ENCODE assay signal across 17 cellular contexts in the genomic region with DNA sequence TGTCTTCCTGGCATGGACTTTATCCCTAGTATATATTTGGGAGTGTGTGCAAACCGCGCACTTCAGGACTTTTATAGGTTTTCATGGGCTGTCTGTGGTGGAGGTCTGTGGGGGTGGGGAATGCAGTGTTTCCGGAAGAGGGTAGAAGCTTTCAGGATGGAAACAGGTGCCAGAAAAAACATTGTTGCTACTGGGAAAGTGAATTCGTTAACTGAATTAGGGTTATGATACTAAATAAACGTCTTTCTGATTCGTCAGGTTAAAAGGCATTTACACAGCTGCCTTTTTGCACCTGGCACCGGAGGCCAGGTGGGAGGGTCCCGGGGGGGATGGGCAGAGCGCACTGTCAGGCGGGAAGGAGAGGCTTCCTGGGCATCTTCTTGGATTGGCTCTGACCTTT.
DNase-seq lines count a peak whose midpoint lies in the region; ATAC-seq and TF ChIP-seq lines count a peak whose summit lies in the region.
"Had no signal": no experiment of that assay in that cellular context is flagged by ENCODE, and none has a peak within 500 bp of the region (broad histone marks: within the 10 kb centered on the region; RNA-seq: fewer than 3 reads in every experiment).

No MANE protein-coding gene starts in this region.

- ATAC-seq in gastroesophageal sphincter, result no peak
- ATAC-seq: GM12878 had no signal

- no peaks in the 10 kb centered on the region for H3K79me2 ChIP-seq in neural progenitor cell (ENCODE audit: low read depth)

- H3K27me3 Mint-ChIP-seq in neural progenitor cell (ENCODE audit: insufficient read depth, low read depth), result peaks cover 8% of the 10 kb centered on the region
- H3K27me3 Mint-ChIP-seq: activated naive CD8-positive, alpha-beta T cell; naive B cell had no signal

- no peaks in the 10 kb centered on the region for H3K9me3 Mint-ChIP-seq in neural progenitor cell

- H3K9me3 ChIP-seq in HEK293 (ENCODE audit: control insufficient read depth, insufficient read depth, low read depth, low read length) (no peaks in the 10 kb centered on the region), neural progenitor cell (ENCODE audit: low read depth) (no peaks in the 10 kb centered on the region), gastroesophageal sphincter (no peaks in the 10 kb centered on the region)
- H3K9me3 ChIP-seq: Caco-2 had no signal

- WGBS in gastroesophageal sphincter (ENCODE audit: low coverage in 1 of 2), 2 donors, result 71 to 79% methylated on average over 7 to 10 of the region's 10 CpGs

- no peak overlapping the region for H3K4me3 ChIP-seq in HEK293 (ENCODE audit: low read depth, low read length)
- H3K4me3 ChIP-seq in neural progenitor cell, result no peak overlapping the region
- H3K4me3 ChIP-seq in gastroesophageal sphincter, result no peak overlapping the region
- H3K4me3 ChIP-seq: GM12878, lung had no signal

- no peak overlapping the region for H3K4me2 ChIP-seq in neural progenitor cell

- no peak overlapping the region for H3K4me3 Mint-ChIP-seq in neural progenitor cell
- H3K4me3 Mint-ChIP-seq: activated naive CD8-positive, alpha-beta T cell; naive B cell had no signal

- TF ChIP-seq CTCF in HEK293 (tag by site-specific recombination; IDR thresholded peaks at IDR 0.05) (no peak), neural progenitor cell (IDR thresholded peaks at IDR 0.05) (no peak), gastroesophageal sphincter (IDR thresholded peaks at IDR 0.05) (no peak)

- peaks cover 14% of the 10 kb centered on the region for H3K4me1 ChIP-seq in HEK293 (ENCODE audit: control insufficient read depth, insufficient read depth, low read length)
- H3K4me1 ChIP-seq in neural progenitor cell, result no peaks in the 10 kb centered on the region
- H3K4me1 ChIP-seq in gastroesophageal sphincter, result peaks cover 0 to 5% (median 0%) of the 10 kb centered on the region in 3 donors
- H3K4me1 ChIP-seq: Caco-2 had no signal

- peaks cover 2% of the 10 kb centered on the region for H3K4me1 Mint-ChIP-seq in neural progenitor cell

- H3F3A ChIP-seq in neural progenitor cell (ENCODE audit: low read depth), result no peaks in the 10 kb centered on the region

- no peak for TF ChIP-seq EP300 in gastroesophageal sphincter (IDR thresholded peaks at IDR 0.05)

- H3K36me3 Mint-ChIP-seq in neural progenitor cell, result peaks cover 1% of the 10 kb centered on the region
- H3K36me3 Mint-ChIP-seq: naive B cell had no signal

- H3K27ac ChIP-seq in HEK293 (ENCODE audit: extremely low read depth, low read depth, low read length), result peak overlapping the region; percentile 42
- H3K27ac ChIP-seq in neural progenitor cell, result no peak overlapping the region
- no peak overlapping the region for H3K27ac ChIP-seq in gastroesophageal sphincter

- DNase-seq in NCI-H187 treated with DMSO at 0.1 percent for 48 hours (lab: John Stamatoyannopoulos, UW), result peak; percentile 88
- DNase-seq in NCI-H748 (lab: John Stamatoyannopoulos, UW; ENCODE audit: unreplicated experiment), result peak; percentile 97
- DNase-seq in neural progenitor cell (ENCODE audit: low spot score), result no peak
- no peak for DNase-seq in GF-D8 (lab: John Stamatoyannopoulos, UW)
- DNase-seq in pons (ENCODE audit: low spot score), result no peak
- no peak for DNase-seq in stimulated activated CD4-positive, alpha-beta T cell treated with anti-CD3 and anti-CD28 coated beads, Interleukin-12 subunit alpha, Interleukin-12 subunit beta, amount 100 ng/mL, for 4 hours
- DNase-seq: activated T-cell treated with anti-CD3 and anti-CD28 coated beads for 4 hours; Caco-2; Kasumi-1; naive B cell; posterior cingulate gyrus; stimulated activated CD4-positive, alpha-beta T cell treated with anti-CD3 and anti-CD28 coated beads, Interleukin-4, amount 100 ng/mL, for 1 hour had no signal

- CTCF ChIA-PET in HEK293 (lab: Yijun Ruan, JAX), result no interaction called here

- no peak overlapping the region for H3K9ac ChIP-seq in neural progenitor cell

- H4K20me1 ChIP-seq in neural progenitor cell (ENCODE audit: low read depth), result no peaks in the 10 kb centered on the region

- H3K27me3 ChIP-seq in neural progenitor cell, result no peaks in the 10 kb centered on the region
- H3K27me3 ChIP-seq in gastroesophageal sphincter, result no peaks in the 10 kb centered on the region

- no peak for TF ChIP-seq POLR2A in gastroesophageal sphincter (IDR thresholded peaks at IDR 0.05)

- H3K36me3 ChIP-seq in HEK293 (ENCODE audit: control insufficient read depth in 2 of 2, insufficient read depth in 1 of 2, low read length in 2 of 2), result no peaks in the 10 kb centered on the region
- H3K36me3 ChIP-seq in neural progenitor cell, result no peaks in the 10 kb centered on the region
- H3K36me3 ChIP-seq in gastroesophageal sphincter, result peaks cover 0 to 20% of the 10 kb centered on the region in 2 donors

- H3K27ac Mint-ChIP-seq in neural progenitor cell, result peak overlapping the region; percentile 75
- H3K27ac Mint-ChIP-seq: activated naive CD8-positive, alpha-beta T cell had no signal

- POLR2A ChIA-PET in HEK293 (lab: Yijun Ruan, JAX), result no interaction called here

- H2AFZ ChIP-seq in neural progenitor cell (replicated peaks), result no peak overlapping the region

TF ChIP-seq in HEK293, 187 proteins besides CTCF, POLR2A, EP300 and RAD21 (continues in another document):
- TF ChIP-seq ZNF26 (tag by site-specific recombination; IDR thresholded peaks at IDR 0.05), result no peak
- TF ChIP-seq, protein P1, sequence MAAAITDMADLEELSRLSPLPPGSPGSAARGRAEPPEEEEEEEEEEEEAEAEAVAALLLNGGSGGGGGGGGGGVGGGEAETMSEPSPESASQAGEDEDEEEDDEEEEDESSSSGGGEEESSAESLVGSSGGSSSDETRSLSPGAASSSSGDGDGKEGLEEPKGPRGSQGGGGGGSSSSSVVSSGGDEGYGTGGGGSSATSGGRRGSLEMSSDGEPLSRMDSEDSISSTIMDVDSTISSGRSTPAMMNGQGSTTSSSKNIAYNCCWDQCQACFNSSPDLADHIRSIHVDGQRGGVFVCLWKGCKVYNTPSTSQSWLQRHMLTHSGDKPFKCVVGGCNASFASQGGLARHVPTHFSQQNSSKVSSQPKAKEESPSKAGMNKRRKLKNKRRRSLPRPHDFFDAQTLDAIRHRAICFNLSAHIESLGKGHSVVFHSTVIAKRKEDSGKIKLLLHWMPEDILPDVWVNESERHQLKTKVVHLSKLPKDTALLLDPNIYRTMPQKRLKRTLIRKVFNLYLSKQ (tag by site-specific recombination; IDR thresholded peaks at IDR 0.05; ENCODE audit: borderline replicate concordance), result no peak
- no peak for TF ChIP-seq REPIN1 (tag by site-specific recombination; IDR thresholded peaks at IDR 0.05; ENCODE audit: low read depth)
- no peak for TF ChIP-seq ZFP3 (tag by site-specific recombination; IDR thresholded peaks at IDR 0.05; ENCODE audit: low read depth)
- TF ChIP-seq ZNF18 (tag by site-specific recombination; IDR thresholded peaks at IDR 0.05), result no peak
- no peak for TF ChIP-seq ZNF747 (tag by site-specific recombination; IDR thresholded peaks at IDR 0.05)
- no peak for TF ChIP-seq SP3 (tag by site-specific recombination; IDR thresholded peaks at IDR 0.05)
- TF ChIP-seq ZBTB26 (tag by site-specific recombination; optimal IDR thresholded peaks at IDR 0.05), result no peak
- TF ChIP-seq ZNF513 (tag by site-specific recombination; IDR thresholded peaks at IDR 0.05), result no peak
- TF ChIP-seq KLF10 (tag by site-specific recombination; IDR thresholded peaks at IDR 0.05), result no peak
- no peak for TF ChIP-seq ZNF610 (tag by site-specific recombination; IDR thresholded peaks at IDR 0.05; ENCODE audit: borderline replicate concordance)

Comparison
In these comparisons a context has a peak if more than half of its experiments do, and no peak if none do; other contexts are left out.
1. DNase-seq: peak in NCI-H187 treated with DMSO at 0.1 percent for 48 hours (single experiment) and NCI-H748 (single experiment); none in neural progenitor cell (single experiment), GF-D8 (single experiment), pons (single experiment) and stimulated activated CD4-positive, alpha-beta T cell treated with anti-CD3 and anti-CD28 coated beads, Interleukin-12 subunit alpha, Interleukin-12 subunit beta, amount 100 ng/mL, for 4 hours (single experiment).